In the genomic region with DNA sequence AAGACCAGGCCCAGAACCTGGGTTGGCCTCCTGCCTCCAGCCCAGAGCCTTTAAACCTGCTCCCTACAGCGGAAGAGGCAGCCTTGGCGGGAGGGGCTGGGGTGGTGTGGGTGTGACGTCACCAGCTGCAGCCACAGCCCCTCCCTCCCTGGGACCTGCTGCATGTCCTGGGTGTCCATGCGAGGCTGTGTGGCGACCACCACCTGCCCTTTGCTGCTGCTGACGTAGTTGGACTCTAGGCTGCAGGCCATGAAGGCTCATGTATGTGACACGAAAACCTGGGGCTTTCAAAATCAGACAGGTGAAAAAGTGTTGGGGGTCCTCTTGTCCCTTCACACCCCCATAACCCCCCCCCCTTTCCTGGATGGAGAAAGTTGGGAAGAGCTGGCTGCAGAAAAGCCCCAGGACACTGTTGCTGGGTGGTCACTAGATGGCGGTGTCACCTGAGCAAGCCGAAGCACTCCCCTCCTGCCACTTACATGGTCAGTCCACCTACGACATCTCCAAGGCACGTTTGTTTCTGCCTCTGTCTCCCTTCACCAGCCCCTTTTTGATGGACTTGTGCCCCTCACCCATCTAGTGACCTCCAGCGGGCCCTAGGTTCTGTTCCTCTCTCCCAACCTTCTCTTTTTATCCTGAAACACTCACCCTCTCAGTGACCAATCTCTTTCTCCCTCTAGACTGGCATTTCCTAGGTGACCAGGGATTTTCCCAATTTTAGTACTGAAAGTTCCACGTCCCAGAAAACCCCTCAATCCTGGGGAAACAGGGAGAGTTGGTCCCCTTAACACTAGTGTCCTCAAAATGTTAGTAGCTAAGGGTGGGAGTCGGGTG, we compare ENCODE assay signal across 1 cellular context.
TF ChIP-seq lines count a peak whose summit lies in the region.

No MANE protein-coding gene starts in this region.

TF ChIP-seq in K562, 482 proteins besides CTCF, POLR2A, EP300 and RAD21 (continued from another document and continues in another):
- TF ChIP-seq, protein P1, sequence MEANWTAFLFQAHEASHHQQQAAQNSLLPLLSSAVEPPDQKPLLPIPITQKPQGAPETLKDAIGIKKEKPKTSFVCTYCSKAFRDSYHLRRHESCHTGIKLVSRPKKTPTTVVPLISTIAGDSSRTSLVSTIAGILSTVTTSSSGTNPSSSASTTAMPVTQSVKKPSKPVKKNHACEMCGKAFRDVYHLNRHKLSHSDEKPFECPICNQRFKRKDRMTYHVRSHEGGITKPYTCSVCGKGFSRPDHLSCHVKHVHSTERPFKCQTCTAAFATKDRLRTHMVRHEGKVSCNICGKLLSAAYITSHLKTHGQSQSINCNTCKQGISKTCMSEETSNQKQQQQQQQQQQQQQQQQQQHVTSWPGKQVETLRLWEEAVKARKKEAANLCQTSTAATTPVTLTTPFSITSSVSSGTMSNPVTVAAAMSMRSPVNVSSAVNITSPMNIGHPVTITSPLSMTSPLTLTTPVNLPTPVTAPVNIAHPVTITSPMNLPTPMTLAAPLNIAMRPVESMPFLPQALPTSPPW (CRISPR knock-in tag; IDR thresholded peaks at IDR 0.05), result peak; percentile 61; the same call in 1 of the 2 replicates
- TF ChIP-seq, protein P2, sequence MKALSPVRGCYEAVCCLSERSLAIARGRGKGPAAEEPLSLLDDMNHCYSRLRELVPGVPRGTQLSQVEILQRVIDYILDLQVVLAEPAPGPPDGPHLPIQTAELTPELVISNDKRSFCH (CRISPR knock-in tag; IDR thresholded peaks at IDR 0.05), result no peak
- TF ChIP-seq, protein P2 (tag; IDR thresholded peaks at IDR 0.05), result no peak
- TF ChIP-seq NFXL1 (CRISPR knock-in tag; IDR thresholded peaks at IDR 0.05), result no peak
- no peak for TF ChIP-seq TFE3 (CRISPR knock-in tag; IDR thresholded peaks at IDR 0.05)
- TF ChIP-seq, protein P3, sequence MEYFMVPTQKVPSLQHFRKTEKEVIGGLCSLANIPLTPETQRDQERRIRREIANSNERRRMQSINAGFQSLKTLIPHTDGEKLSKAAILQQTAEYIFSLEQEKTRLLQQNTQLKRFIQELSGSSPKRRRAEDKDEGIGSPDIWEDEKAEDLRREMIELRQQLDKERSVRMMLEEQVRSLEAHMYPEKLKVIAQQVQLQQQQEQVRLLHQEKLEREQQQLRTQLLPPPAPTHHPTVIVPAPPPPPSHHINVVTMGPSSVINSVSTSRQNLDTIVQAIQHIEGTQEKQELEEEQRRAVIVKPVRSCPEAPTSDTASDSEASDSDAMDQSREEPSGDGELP (CRISPR knock-in tag; IDR thresholded peaks at IDR 0.05; ENCODE audit: borderline replicate concordance), result peak; percentile 43; the same call in 1 of the 2 replicates
- TF ChIP-seq ELF4 (CRISPR knock-in tag; IDR thresholded peaks at IDR 0.05), result no peak
- peak; percentile 40; the same call in 1 of the 2 replicates for TF ChIP-seq ZBTB7A (IDR thresholded peaks at IDR 0.05; ENCODE audit: borderline replicate concordance, control insufficient read depth, low read depth, low read length)
- no peak for TF ChIP-seq HMG20B (CRISPR knock-in tag; IDR thresholded peaks at IDR 0.05)
- no peak for TF ChIP-seq ILK (tag; IDR thresholded peaks at IDR 0.05; ENCODE audit: borderline replicate concordance, low read depth)
- no peak for TF ChIP-seq ZNF134 (CRISPR knock-in tag; conservative IDR thresholded peaks at IDR 0.05)
- no peak for TF ChIP-seq JUN (IDR thresholded peaks at IDR 0.05; ENCODE audit: borderline replicate concordance, low read depth, low read length)
- TF ChIP-seq JUN (CRISPR knock-in tag; IDR thresholded peaks at IDR 0.05; ENCODE audit: borderline replicate concordance), result no peak
- TF ChIP-seq CC2D1A (IDR thresholded peaks at IDR 0.05), result peak; percentile 79
- peak; percentile 54; the same call in 1 of the 2 replicates for TF ChIP-seq ATF1 (CRISPR knock-in tag; IDR thresholded peaks at IDR 0.05)
- TF ChIP-seq ATF1 (tag; IDR thresholded peaks at IDR 0.05), result peak; percentile 88
- TF ChIP-seq CREM (IDR thresholded peaks at IDR 0.05; ENCODE audit: low read depth), result peak; percentile 69; the same call in 1 of the 2 replicates
- no peak for TF ChIP-seq SMARCA4 (IDR thresholded peaks at IDR 0.05)
- no peak for TF ChIP-seq RERE (CRISPR knock-in tag; IDR thresholded peaks at IDR 0.05; ENCODE audit: borderline replicate concordance)
- TF ChIP-seq CBX8 (IDR thresholded peaks at IDR 0.05; ENCODE audit: borderline replicate concordance, extremely low read depth, low read depth, low read length, poor library complexity, severe bottlenecking), result no peak
- TF ChIP-seq, protein P4, sequence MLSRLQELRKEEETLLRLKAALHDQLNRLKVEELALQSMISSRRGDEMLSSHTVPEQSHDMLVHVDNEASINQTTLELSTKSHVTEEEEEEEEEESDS (CRISPR knock-in tag; IDR thresholded peaks at IDR 0.05), result no peak
- TF ChIP-seq SP2 (IDR thresholded peaks at IDR 0.05; ENCODE audit: extremely low read depth, low read depth, low read length, poor library complexity, severe bottlenecking), result no peak
- TF ChIP-seq ZNF695 (CRISPR knock-in tag; IDR thresholded peaks at IDR 0.05), result no peak
- TF ChIP-seq, protein P5, sequence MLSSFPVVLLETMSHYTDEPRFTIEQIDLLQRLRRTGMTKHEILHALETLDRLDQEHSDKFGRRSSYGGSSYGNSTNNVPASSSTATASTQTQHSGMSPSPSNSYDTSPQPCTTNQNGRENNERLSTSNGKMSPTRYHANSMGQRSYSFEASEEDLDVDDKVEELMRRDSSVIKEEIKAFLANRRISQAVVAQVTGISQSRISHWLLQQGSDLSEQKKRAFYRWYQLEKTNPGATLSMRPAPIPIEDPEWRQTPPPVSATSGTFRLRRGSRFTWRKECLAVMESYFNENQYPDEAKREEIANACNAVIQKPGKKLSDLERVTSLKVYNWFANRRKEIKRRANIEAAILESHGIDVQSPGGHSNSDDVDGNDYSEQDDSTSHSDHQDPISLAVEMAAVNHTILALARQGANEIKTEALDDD (IDR thresholded peaks at IDR 0.05), result no peak
- TF ChIP-seq ZNF518B (CRISPR knock-in tag; IDR thresholded peaks at IDR 0.05), result no peak
- no peak for TF ChIP-seq CHD1 (IDR thresholded peaks at IDR 0.05; ENCODE audit: low read length)
- peak; percentile 94 for TF ChIP-seq SMC3 (conservative IDR thresholded peaks at IDR 0.05; ENCODE audit: insufficient read depth, low read depth, low read length)
- 0 out of 2 replicates have a peak, but pooled peaks have one; percentile 35 for TF ChIP-seq ZNF224 (CRISPR knock-in tag; IDR thresholded peaks at IDR 0.05)
- no peak for TF ChIP-seq ZNF384 (IDR thresholded peaks at IDR 0.05; ENCODE audit: low read depth, low read length)
- TF ChIP-seq HCFC1 (IDR thresholded peaks at IDR 0.05; ENCODE audit: low read depth, low read length), result no peak
- no peak for TF ChIP-seq FOSL1 (tag; conservative IDR thresholded peaks at IDR 0.05)
- TF ChIP-seq ARID2 (IDR thresholded peaks at IDR 0.05), result peak; percentile 51; the same call in 1 of the 2 replicates
- TF ChIP-seq NFIC (IDR thresholded peaks at IDR 0.05), result no peak
- no peak for TF ChIP-seq PURB (CRISPR knock-in tag; IDR thresholded peaks at IDR 0.05; ENCODE audit: low read depth)
- no peak for TF ChIP-seq E2F6 (IDR thresholded peaks at IDR 0.05; ENCODE audit: borderline replicate concordance in 1 of 2, extremely low read depth in 1 of 2, insufficient read depth in 1 of 2, insufficient read length in 1 of 2, low read depth in 1 of 2, low read length in 1 of 2, poor library complexity in 1 of 2, severe bottlenecking in 1 of 2)
- 0 out of 2 replicates have a peak, but pooled peaks have one; percentile 30 for TF ChIP-seq BHLHE40 (IDR thresholded peaks at IDR 0.05; ENCODE audit: low read length)
- no peak for TF ChIP-seq ZNF398 (CRISPR knock-in tag; IDR thresholded peaks at IDR 0.05)
- TF ChIP-seq MYC (IDR thresholded peaks at IDR 0.05; ENCODE audit: low read depth, low read length), result 0 out of 2 replicates have a peak, but pooled peaks have one; percentile 20
- no peak for TF ChIP-seq MYC (CRISPR knock-in tag; IDR thresholded peaks at IDR 0.05; ENCODE audit: borderline replicate concordance, low read depth)
- no peak for TF ChIP-seq TEAD4 (IDR thresholded peaks at IDR 0.05; ENCODE audit: low read length)
- TF ChIP-seq TEAD4 (CRISPR knock-in tag; IDR thresholded peaks at IDR 0.05; ENCODE audit: borderline replicate concordance), result no peak
- TF ChIP-seq HOXB6 (CRISPR knock-in tag; IDR thresholded peaks at IDR 0.05; ENCODE audit: borderline replicate concordance), result no peak
